ENCODE assay signal across 1 cellular context in the genomic region with DNA sequence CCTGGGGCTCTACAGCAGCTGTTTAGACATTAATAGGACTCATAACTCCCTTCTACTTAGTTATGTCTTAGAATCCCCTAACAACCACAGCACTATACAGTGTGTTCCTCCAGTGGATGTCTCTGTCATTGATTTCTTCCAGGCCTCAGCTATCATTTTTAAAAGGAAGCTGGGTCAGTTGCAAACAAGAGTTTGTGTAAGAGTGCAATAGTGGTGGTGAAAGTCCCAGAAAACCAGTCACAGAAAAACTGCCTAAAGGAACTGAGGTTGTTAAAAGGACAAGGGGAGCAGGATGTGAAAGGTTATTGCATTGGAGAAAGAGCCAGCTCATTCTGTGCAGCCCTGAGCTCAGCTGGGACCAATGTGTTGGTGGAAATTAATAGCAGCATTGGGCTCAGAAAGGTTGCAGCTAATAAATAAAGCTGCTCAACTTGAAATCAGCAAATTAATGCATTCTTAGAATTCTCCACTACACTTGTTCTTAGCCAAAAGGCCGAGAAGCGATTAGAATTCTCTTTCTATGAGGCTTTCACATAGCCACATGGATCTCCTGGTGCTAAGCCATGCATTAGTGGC.
TF ChIP-seq lines count a peak whose summit lies in the region.

No MANE protein-coding gene starts in this region.

TF ChIP-seq in H1, 55 proteins besides CTCF, POLR2A, EP300 and RAD21:
- TF ChIP-seq CTBP2 (IDR thresholded peaks at IDR 0.05; ENCODE audit: borderline replicate concordance, insufficient read depth, insufficient read length, low read length), result no peak
- TF ChIP-seq TAF7 (optimal IDR thresholded peaks at IDR 0.05; ENCODE audit: borderline replicate concordance, low read depth, low read length), result no peak
- TF ChIP-seq RBBP5 (IDR thresholded peaks at IDR 0.05; ENCODE audit: borderline replicate concordance, low read depth, low read length), result no peak
- TF ChIP-seq SP2 (IDR thresholded peaks at IDR 0.05; ENCODE audit: low read length), result no peak
- no peak for TF ChIP-seq CREB1 (IDR thresholded peaks at IDR 0.05)
- TF ChIP-seq, protein P1, sequence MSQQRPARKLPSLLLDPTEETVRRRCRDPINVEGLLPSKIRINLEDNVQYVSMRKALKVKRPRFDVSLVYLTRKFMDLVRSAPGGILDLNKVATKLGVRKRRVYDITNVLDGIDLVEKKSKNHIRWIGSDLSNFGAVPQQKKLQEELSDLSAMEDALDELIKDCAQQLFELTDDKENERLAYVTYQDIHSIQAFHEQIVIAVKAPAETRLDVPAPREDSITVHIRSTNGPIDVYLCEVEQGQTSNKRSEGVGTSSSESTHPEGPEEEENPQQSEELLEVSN (IDR thresholded peaks at IDR 0.05), result no peak
- no peak for TF ChIP-seq SP4 (IDR thresholded peaks at IDR 0.05; ENCODE audit: low read length)
- TF ChIP-seq, protein P2, sequence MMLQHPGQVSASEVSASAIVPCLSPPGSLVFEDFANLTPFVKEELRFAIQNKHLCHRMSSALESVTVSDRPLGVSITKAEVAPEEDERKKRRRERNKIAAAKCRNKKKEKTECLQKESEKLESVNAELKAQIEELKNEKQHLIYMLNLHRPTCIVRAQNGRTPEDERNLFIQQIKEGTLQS (IDR thresholded peaks at IDR 0.05; ENCODE audit: insufficient read depth, low read depth, low read length), result no peak
- no peak for TF ChIP-seq FOSL1 (IDR thresholded peaks at IDR 0.05; ENCODE audit: insufficient read depth, low read depth, low read length)
- TF ChIP-seq, protein P3, sequence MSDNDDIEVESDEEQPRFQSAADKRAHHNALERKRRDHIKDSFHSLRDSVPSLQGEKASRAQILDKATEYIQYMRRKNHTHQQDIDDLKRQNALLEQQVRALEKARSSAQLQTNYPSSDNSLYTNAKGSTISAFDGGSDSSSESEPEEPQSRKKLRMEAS (IDR thresholded peaks at IDR 0.05), result no peak
- no peak for TF ChIP-seq TCF12 (IDR thresholded peaks at IDR 0.05; ENCODE audit: low read depth, low read length)
- no peak for TF ChIP-seq CBX5 (IDR thresholded peaks at IDR 0.05; ENCODE audit: low read depth, low read length)
